In genomic region chr16:85416267-85417109, GRCh38 we compare ENCODE assay signal across 8 cellular contexts.
DNase-seq lines count a peak whose midpoint lies in the region; ATAC-seq and TF ChIP-seq lines count a peak whose summit lies in the region.

No MANE protein-coding gene starts in this region.

- TF ChIP-seq EP300 in SK-N-SH (IDR thresholded peaks at IDR 0.05; ENCODE audit: borderline replicate concordance in 1 of 2, low read depth in 1 of 2, low read length in 1 of 2): no peak

- 91% methylated on average over 18 of the region's 23 CpGs for WGBS in SK-N-SH (ENCODE audit: low lambda C conversion rate)

- H3K9me3 ChIP-seq in SK-N-SH: no peaks in the 10 kb centered on the region
- no peaks in the 10 kb centered on the region for H3K9me3 ChIP-seq in right atrium auricular region

- CTCF ChIA-PET in SK-N-SH (lab: Yijun Ruan, JAX): interaction anchor here (0.6 to 3.5 kb wide), 21 partner anchors 8 to 200 kb away, joined by 3 to 25 read pairs (median 4); no protein-coding TSS in a partner anchor

- H3K27ac ChIP-seq in SK-N-SH (ENCODE audit: low read depth in 2 of 2, low read length in 1 of 2) (peak overlapping the region in 1 of 2 experiments; percentile 82; a peak in 2 of 4 replicates), right atrium auricular region (no peak overlapping the region)

- peaks cover 8% of the 10 kb centered on the region; the same call in 1 of the 2 replicates for H4K20me1 ChIP-seq in SK-N-SH (ENCODE audit: insufficient read depth)

- no peak overlapping the region for H2AFZ ChIP-seq in SK-N-SH (ENCODE audit: low read depth)

- H3K9ac ChIP-seq in SK-N-SH: no peak overlapping the region

- H3K79me2 ChIP-seq in SK-N-SH (ENCODE audit: insufficient read depth): no peaks in the 10 kb centered on the region

- POLR2A ChIA-PET in SK-N-SH (lab: Yijun Ruan, JAX): no interaction called here

- H3K4me1 ChIP-seq in SK-N-SH (ENCODE audit: control insufficient read depth in 1 of 2, insufficient read depth in 2 of 2, low read depth in 1 of 2, low read length in 1 of 2) (peaks cover 0 to 37% of the 10 kb centered on the region in 2 experiments; a peak in 3 of 4 replicates), right atrium auricular region (peaks cover 0 to 21% of the 10 kb centered on the region in 2 donors)

- no peaks in the 10 kb centered on the region for H3F3A ChIP-seq in SK-N-SH (replicated peaks; ENCODE audit: insufficient read depth)

- ATAC-seq in HG03025 (IDR thresholded peaks at IDR 0.05; ENCODE audit: low FRiP score, unreplicated experiment) (no peak), HG03045 (IDR thresholded peaks at IDR 0.05; ENCODE audit: unreplicated experiment) (no peak)

- peak; percentile 64 for TF ChIP-seq CTCF in SK-N-SH (IDR thresholded peaks at IDR 0.05)
- peak; percentile 37 to 66 for TF ChIP-seq CTCF in right atrium auricular region (IDR thresholded peaks at IDR 0.05)

- DNase-seq in CMK (ENCODE audit: low read depth) (peak; percentile 91), HUDEP-2 (lab: John Stamatoyannopoulos, UW; ENCODE audit: unreplicated experiment in 76 of 76) (peak in 70 of 76 experiments; percentile 17 to 89 (median 73)), SK-N-SH (peak; percentile 79), right atrium auricular region (ENCODE audit: low spot score) (no peak)
- peak; percentile 58 for DNase-seq in activated gamma-delta T cell treated with anti-CD3 and anti-CD28 coated beads, Interleukin-2, amount 50 U/mL, for 16 hours (ENCODE audit: low read depth)
- peak; percentile 59 to 66 for DNase-seq in stimulated activated CD4-positive, alpha-beta T cell treated with anti-CD3 and anti-CD28 coated beads, Interleukin-1b, Interleukin-23, amount 100 ng/mL, for 4 hours (ENCODE audit: low read depth in 2 of 2)

- H3K27me3 ChIP-seq in SK-N-SH (ENCODE audit: insufficient read depth): no peaks in the 10 kb centered on the region
- H3K27me3 ChIP-seq in right atrium auricular region: no peaks in the 10 kb centered on the region

- H3K4me2 ChIP-seq in SK-N-SH: no peak overlapping the region

- no peaks in the 10 kb centered on the region for H3K9me2 ChIP-seq in SK-N-SH

- H3K36me3 ChIP-seq in SK-N-SH (replicated peaks in 1 of 2; ENCODE audit: control insufficient read depth in 1 of 2, insufficient read depth in 2 of 2, low read length in 1 of 2): no peaks in the 10 kb centered on the region
- no peaks in the 10 kb centered on the region for H3K36me3 ChIP-seq in right atrium auricular region

- H3K4me3 ChIP-seq in SK-N-SH (ENCODE audit: low read depth in 2 of 2, low read length in 1 of 2): no peak overlapping the region
- no peak overlapping the region for H3K4me3 ChIP-seq in right atrium auricular region

- TF ChIP-seq RAD21 in SK-N-SH (IDR thresholded peaks at IDR 0.05; ENCODE audit: low read length): peak; percentile 45

TF ChIP-seq in SK-N-SH, 30 proteins besides CTCF, POLR2A, EP300 and RAD21:
- TF ChIP-seq SMC3 (IDR thresholded peaks at IDR 0.05; ENCODE audit: low read depth, low read length) (peak; percentile 37), YY1 (IDR thresholded peaks at IDR 0.05; ENCODE audit: low read depth) (no peak), NRF1 (IDR thresholded peaks at IDR 0.05; ENCODE audit: low read depth, low read length) (no peak), USF1 (IDR thresholded peaks at IDR 0.05; ENCODE audit: borderline replicate concordance, low read depth) (peak; percentile 57; the same call in 1 of the 2 replicates)
- TF ChIP-seq, protein P1, sequence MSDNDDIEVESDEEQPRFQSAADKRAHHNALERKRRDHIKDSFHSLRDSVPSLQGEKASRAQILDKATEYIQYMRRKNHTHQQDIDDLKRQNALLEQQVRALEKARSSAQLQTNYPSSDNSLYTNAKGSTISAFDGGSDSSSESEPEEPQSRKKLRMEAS (IDR thresholded peaks at IDR 0.05; ENCODE audit: low read depth): peak; percentile 71
